ENCODE assay signal across 10 cellular contexts in genomic region chr7:151245360-151246160, GRCh38. TPM values are rescaled to one million over a fixed set of nuclear protein-coding genes. Genes with fewer than 3 reads are reported as not detected.
DNase-seq lines count a peak whose midpoint lies in the region; ATAC-seq and TF ChIP-seq lines count a peak whose summit lies in the region.
"Had no signal": no experiment of that assay in that cellular context is flagged by ENCODE, and none has a peak within 500 bp of the region (broad histone marks: within the 10 kb centered on the region; RNA-seq: fewer than 3 reads in every experiment).

No MANE protein-coding gene starts in this region.

- H3K4me1 Mint-ChIP-seq in activated B cell treated with CpG ODN at 0.5 μM for 24 hours (peaks cover 57% of the 10 kb centered on the region), chondrocyte (ENCODE audit: low read depth) (peaks cover 56% of the 10 kb centered on the region)

- H3K27me3 ChIP-seq in lower lobe of right lung (ENCODE audit: low read depth): peaks cover 24% of the 10 kb centered on the region

- POLR2A ChIA-PET in activated B cell treated with CpG ODN at 0.5 μM for 24 hours (lab: Charles Lee): interaction anchor here (1.3 kb wide), 1 partner anchor 18 kb away, joined by 3 read pairs; the partner anchor contains the start of gene ABCF2

- H3K27me3 Mint-ChIP-seq in activated B cell treated with CpG ODN at 0.5 μM for 24 hours (peaks cover 29% of the 10 kb centered on the region), chondrocyte (ENCODE audit: low read depth) (no peaks in the 10 kb centered on the region)

- no peaks in the 10 kb centered on the region for H3K36me3 Mint-ChIP-seq in activated B cell treated with CpG ODN at 0.5 μM for 24 hours (ENCODE audit: low read depth)
- peaks cover 9% of the 10 kb centered on the region for H3K36me3 Mint-ChIP-seq in chondrocyte (ENCODE audit: low read depth)

- no peak overlapping the region for H3K27ac ChIP-seq in lower lobe of right lung

- intact Hi-C loops in activated B cell treated with CpG ODN at 0.5 μM for 24 hours (cut with micrococcal nuclease): loop anchor here (1.0 to 2.0 kb wide), 6 partner anchors 13 to 121 kb away; partner anchors contain the start of genes ABCF2 and CHPF2
- intact Hi-C loops in lower lobe of right lung (cut with DNase I): no loop called here

- no peaks in the 10 kb centered on the region for H3K9me3 ChIP-seq in lower lobe of right lung

- H3K4me3 ChIP-seq in lower lobe of right lung: peak overlapping the region; percentile 43

- TF ChIP-seq CTCF in activated B cell treated with CpG ODN at 0.5 μM for 24 hours (IDR thresholded peaks at IDR 0.05) (no peak), chondrocyte (IDR thresholded peaks at IDR 0.05) (peak; percentile 84), lower lobe of right lung (IDR thresholded peaks at IDR 0.05) (peak; percentile 72)

- peaks cover 15% of the 10 kb centered on the region for H3K36me3 ChIP-seq in lower lobe of right lung

- peak; percentile 39 for ATAC-seq in HG03095 (IDR thresholded peaks at IDR 0.05; ENCODE audit: unreplicated experiment)
- peak; percentile 71 for ATAC-seq in activated B cell treated with CpG ODN at 0.5 μM for 24 hours (ENCODE audit: low read depth)
- ATAC-seq in lower lobe of right lung: peak; percentile 41 to 63
- no peak for ATAC-seq in HG03045 (IDR thresholded peaks at IDR 0.05; ENCODE audit: unreplicated experiment)

- peak; percentile 34 for DNase-seq in EH (ENCODE audit: low read depth)
- DNase-seq in activated B cell treated with CpG ODN at 0.5 μM for 24 hours: peak; percentile 74
- DNase-seq in chondrocyte (ENCODE audit: low spot score): no peak
- DNase-seq in lower lobe of right lung: peak; percentile 59
- peak; percentile 27 to 75 (median 62) for DNase-seq in stimulated activated naive CD4-positive, alpha-beta T cell (lab: John Stamatoyannopoulos, UW)
- no peak for DNase-seq in MV-4-11 (lab: John Stamatoyannopoulos, UW)

- H3K4me1 ChIP-seq in lower lobe of right lung: peaks cover 62% of the 10 kb centered on the region

- H3K4me3 Mint-ChIP-seq in activated B cell treated with CpG ODN at 0.5 μM for 24 hours (peak overlapping the region; percentile 65), chondrocyte (ENCODE audit: unreplicated experiment) (peak overlapping the region; percentile 99)

- H3K9me3 Mint-ChIP-seq in activated B cell treated with CpG ODN at 0.5 μM for 24 hours: no peaks in the 10 kb centered on the region
- H3K9me3 Mint-ChIP-seq in chondrocyte (ENCODE audit: low read depth): no peaks in the 10 kb centered on the region
- H3K9me3 Mint-ChIP-seq: T-helper 1 cell treated with Interleukin-12 subunit alpha and Interleukin-12 subunit beta and Interleukin-4 antibody, amounts not matched to agents 30 μg/mL and 1 μg/mL, for 36 hours had no signal

- H3K27ac Mint-ChIP-seq in activated B cell treated with CpG ODN at 0.5 μM for 24 hours (no peak overlapping the region), chondrocyte (ENCODE audit: unreplicated experiment) (peak overlapping the region; percentile 100)
- H3K27ac Mint-ChIP-seq: T-helper 1 cell treated with Interleukin-12 subunit alpha and Interleukin-12 subunit beta and Interleukin-4 antibody, amounts not matched to agents 30 μg/mL and 1 μg/mL, for 36 hours had no signal

- CTCF ChIA-PET in activated B cell treated with CpG ODN at 0.5 μM for 24 hours (lab: Charles Lee): interaction anchor here (0.9 to 1.6 kb wide), 4 partner anchors 11 to 122 kb away, joined by 3 to 4 read pairs (median 4); partner anchors contain the start of gene CHPF2

RNA-seq across cellular contexts. Expression of gene SMARCD3, which starts 2.9 kb away (rescaled TPM):
- total RNA-seq in activated B cell treated with CpG ODN at 0.5 μM for 24 hours (not detected in 2 replicates), chondrocyte (105 to 125 TPM (median 120 TPM) in 3 replicates), lower lobe of right lung (53.1 TPM)

RNA-seq across cellular contexts. Expression of gene CHPF2, which starts 13.3 kb away (rescaled TPM):
- total RNA-seq in activated B cell treated with CpG ODN at 0.5 μM for 24 hours: 32.4 and 41.2 TPM in 2 replicates
- 98.3 to 135 TPM (median 101 TPM) in 3 replicates for total RNA-seq in chondrocyte
- total RNA-seq in lower lobe of right lung: 34.7 TPM

RNA-seq across cellular contexts. Expression of gene ABCF2, which starts 18.6 kb away (rescaled TPM):
- total RNA-seq in activated B cell treated with CpG ODN at 0.5 μM for 24 hours (47.3 and 52.4 TPM in 2 replicates), chondrocyte (35.8 to 42.2 TPM (median 37.7 TPM) in 3 replicates), lower lobe of right lung (23.3 TPM)

RNA-seq across cellular contexts. Expression of gene H2BK1, which starts 35.3 kb away (rescaled TPM):
- 0.76 and 1.8 TPM in 2 replicates for total RNA-seq in activated B cell treated with CpG ODN at 0.5 μM for 24 hours
- total RNA-seq in chondrocyte: not detected in 3 replicates
- not detected for total RNA-seq in lower lobe of right lung
- total RNA-seq: temporal lobe had no signal

RNA-seq across cellular contexts. Expression of gene ASB10, which starts 58.5 kb away (rescaled TPM):
- not detected in 2 replicates for total RNA-seq in activated B cell treated with CpG ODN at 0.5 μM for 24 hours
- not detected in 3 replicates for total RNA-seq in chondrocyte
- total RNA-seq in lower lobe of right lung: not detected
- total RNA-seq: temporal lobe had no signal

Comparison
In these comparisons a context has a peak if more than half of its experiments do, and no peak if none do; other contexts are left out.
1. DNase-seq: peak in EH (single experiment), activated B cell treated with CpG ODN at 0.5 μM for 24 hours (single experiment), lower lobe of right lung (single experiment) and stimulated activated naive CD4-positive, alpha-beta T cell (6 of 6); none in chondrocyte (single experiment) and MV-4-11 (single experiment).
2. RNA of gene SMARCD3, which starts 2.9 kb away (total RNA-seq): 105 to 125 TPM in chondrocyte and 53.1 TPM in lower lobe of right lung (single experiment); not detected in activated B cell treated with CpG ODN at 0.5 μM for 24 hours; every median in the first group is over 10 times any median in the second.